ENCODE assay signal across 19 cellular contexts in the genomic region with DNA sequence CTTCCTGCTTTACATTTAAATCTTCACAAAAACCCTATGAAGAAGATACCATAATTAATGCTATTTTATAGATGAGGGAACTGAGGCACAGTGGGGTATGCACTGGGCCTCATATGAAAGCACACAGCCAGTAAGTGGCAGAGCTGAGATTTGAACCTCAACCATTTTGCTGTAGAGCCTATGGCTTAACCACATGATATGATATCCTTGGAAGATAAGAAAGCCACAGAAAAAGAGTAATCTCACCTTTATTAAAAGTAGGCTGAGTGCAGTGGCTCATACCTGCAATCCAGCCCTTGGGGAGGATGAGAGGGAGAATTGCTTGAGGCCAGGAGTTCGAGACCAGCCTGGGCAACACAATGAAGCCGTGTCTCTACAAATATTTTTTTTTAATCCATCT. TPM values are rescaled to one million over a fixed set of nuclear protein-coding genes. Genes with fewer than 3 reads are reported as not detected.
DNase-seq lines count a peak whose midpoint lies in the region; ATAC-seq, FAIRE-seq and TF ChIP-seq lines count a peak whose summit lies in the region.
"Had no signal": no experiment of that assay in that cellular context is flagged by ENCODE, and none has a peak within 500 bp of the region (broad histone marks: within the 10 kb centered on the region; RNA-seq: fewer than 3 reads in every experiment).

No MANE protein-coding gene starts in this region.

- H3K4me3 Mint-ChIP-seq in naive thymus-derived CD4-positive, alpha-beta T cell = peak overlapping the region in 2 of 10 donors; percentile 2 to 20
- H3K4me3 Mint-ChIP-seq: HFFc6, IgD-negative memory B cell had no signal

- DNase-seq in activated CD8-positive, alpha-beta memory T cell treated with anti-CD3 and anti-CD28 coated beads, Interleukin-2, amount 50 U/mL, for 48 hours = peak; percentile 15
- DNase-seq in activated CD8-positive, alpha-beta memory T cell treated with anti-CD3 and anti-CD28 coated beads, Interleukin-2, amount 50 U/mL, for 4 hours = no peak
- DNase-seq in RWPE2 (ENCODE audit: low spot score) = no peak
- DNase-seq in esophagus muscularis mucosa (ENCODE audit: extremely low spot score) = peak; percentile 17
- DNase-seq in naive thymus-derived CD4-positive, alpha-beta T cell = no peak
- DNase-seq in kidney = no peak
- DNase-seq: 8988T, AML-193, Calu3, DMS 273 treated with DMSO at 0.1 percent for 48 hours, HCEC 1CT, HFFc6 had no signal

- peaks cover 13 to 28% (median 18%) of the 10 kb centered on the region in 7 donors for H3K4me1 Mint-ChIP-seq in naive thymus-derived CD4-positive, alpha-beta T cell

- H3K27ac ChIP-seq in RWPE2 (ENCODE audit: poor library complexity, severe bottlenecking) (peak overlapping the region; percentile 67), esophagus muscularis mucosa (replicated peaks in 1 of 4) (no peak overlapping the region), kidney (ENCODE audit: low read depth in 2 of 2, low read length in 2 of 2) (no peak overlapping the region)
- H3K27ac ChIP-seq in naive thymus-derived CD4-positive, alpha-beta T cell (ENCODE audit: low read depth, low read length) = no peak overlapping the region
- H3K27ac ChIP-seq: BLaER1 had no signal

- H3K9me3 ChIP-seq in RWPE2 (ENCODE audit: severe bottlenecking) (peaks cover 3% of the 10 kb centered on the region), esophagus muscularis mucosa (peaks cover 0 to 4% (median 0%) of the 10 kb centered on the region in 4 donors), kidney (ENCODE audit: control insufficient read depth in 1 of 2, low read length in 2 of 2) (no peaks in the 10 kb centered on the region)
- H3K9me3 ChIP-seq in naive thymus-derived CD4-positive, alpha-beta T cell (ENCODE audit: control insufficient read depth in 2 of 3, low read length in 3 of 3) = no peaks in the 10 kb centered on the region

- H3K27me3 ChIP-seq in RWPE2 (ENCODE audit: insufficient read depth, poor library complexity, severe bottlenecking) (no peaks in the 10 kb centered on the region), esophagus muscularis mucosa (no peaks in the 10 kb centered on the region)
- no peaks in the 10 kb centered on the region for H3K27me3 ChIP-seq in naive thymus-derived CD4-positive, alpha-beta T cell (ENCODE audit: control insufficient read depth in 2 of 2, insufficient read depth in 2 of 2, low read length in 2 of 2)
- H3K27me3 ChIP-seq: BLaER1 had no signal

- H3K4me3 ChIP-seq in RWPE2 (ENCODE audit: severe bottlenecking) (no peak overlapping the region), esophagus muscularis mucosa (no peak overlapping the region), kidney (ENCODE audit: low read length in 2 of 2) (no peak overlapping the region)
- no peak overlapping the region for H3K4me3 ChIP-seq in naive thymus-derived CD4-positive, alpha-beta T cell (ENCODE audit: low read length)
- H3K4me3 ChIP-seq: BLaER1 had no signal

- H3K36me3 ChIP-seq in RWPE2 (ENCODE audit: low read depth) (no peaks in the 10 kb centered on the region), esophagus muscularis mucosa (no peaks in the 10 kb centered on the region), kidney (ENCODE audit: control insufficient read depth in 1 of 2, insufficient read depth in 2 of 2, low read length in 2 of 2) (no peaks in the 10 kb centered on the region)
- H3K36me3 ChIP-seq in naive thymus-derived CD4-positive, alpha-beta T cell (ENCODE audit: control insufficient read depth in 2 of 3, insufficient read depth in 3 of 3, low read length in 3 of 3) = no peaks in the 10 kb centered on the region
- H3K36me3 ChIP-seq: BLaER1 had no signal

- POLR2A ChIA-PET in naive thymus-derived CD4-positive, alpha-beta T cell (lab: Charles Lee) = interaction anchor here (1.0 to 12.5 kb wide), 2 partner anchors 16 to 28 kb away, joined by 3 to 143 read pairs; a partner anchor contains a TSS

- H3K9me3 Mint-ChIP-seq in naive thymus-derived CD4-positive, alpha-beta T cell = peaks cover 0 to 4% (median 0%) of the 10 kb centered on the region in 11 donors
- H3K9me3 Mint-ChIP-seq: HFFc6, IgD-negative memory B cell had no signal

- H3K27ac Mint-ChIP-seq in naive thymus-derived CD4-positive, alpha-beta T cell = peak overlapping the region in 4 of 9 donors; percentile 4 to 68 (median 44)
- H3K27ac Mint-ChIP-seq: HFFc6, IgD-negative memory B cell had no signal

- intact Hi-C loops in esophagus muscularis mucosa (cut with DNase I) (no loop called here), kidney (cut with DNase I) (no loop called here)
- intact Hi-C loops in naive thymus-derived CD4-positive, alpha-beta T cell (cut with micrococcal nuclease) = no loop called here

- H3K36me3 Mint-ChIP-seq in naive thymus-derived CD4-positive, alpha-beta T cell = peaks cover 0 to 5% (median 0%) of the 10 kb centered on the region in 5 donors

- H3K9ac ChIP-seq in kidney (ENCODE audit: low read length in 2 of 2) = no peak overlapping the region
- H3K9ac ChIP-seq: BLaER1 had no signal

- ATAC-seq in RWPE2 (ENCODE audit: low read depth) = no peak
- no peak for ATAC-seq in naive thymus-derived CD4-positive, alpha-beta T cell
- no peak for ATAC-seq in GM19328 (IDR thresholded peaks at IDR 0.05; ENCODE audit: unreplicated experiment)

- H3K4me1 ChIP-seq in RWPE2 (ENCODE audit: insufficient read depth, poor library complexity, severe bottlenecking) (peaks cover 16% of the 10 kb centered on the region), esophagus muscularis mucosa (peaks cover 0 to 9% (median 0%) of the 10 kb centered on the region in 4 donors), kidney (ENCODE audit: control insufficient read depth in 1 of 2, insufficient read depth in 1 of 2, low read depth in 1 of 2, low read length in 2 of 2) (peaks cover 0 to 2% of the 10 kb centered on the region in 2 donors)
- peaks cover 0 to 10% of the 10 kb centered on the region in 2 donors for H3K4me1 ChIP-seq in naive thymus-derived CD4-positive, alpha-beta T cell (ENCODE audit: control insufficient read depth in 2 of 2, insufficient read depth in 2 of 2, low read length in 2 of 2)

- WGBS in esophagus muscularis mucosa = 90% methylated on average over 2 of the region's 2 CpGs

- FAIRE-seq in kidney (lab: Jason Lieb, UNC) = no peak
- FAIRE-seq: GM18507, H1 had no signal

- no peak for TF ChIP-seq POLR2A in esophagus muscularis mucosa (IDR thresholded peaks at IDR 0.05; ENCODE audit: low read depth)

- CTCF ChIA-PET in naive thymus-derived CD4-positive, alpha-beta T cell (lab: Charles Lee) = no interaction called here

- H3K27me3 Mint-ChIP-seq in naive thymus-derived CD4-positive, alpha-beta T cell = peaks cover 0 to 25% (median 0%) of the 10 kb centered on the region in 5 donors
- H3K27me3 Mint-ChIP-seq: IgD-negative memory B cell had no signal

- TF ChIP-seq CTCF in RWPE2 (IDR thresholded peaks at IDR 0.05; ENCODE audit: poor library complexity, severe bottlenecking) (no peak), esophagus muscularis mucosa (IDR thresholded peaks at IDR 0.05) (no peak), kidney (IDR thresholded peaks at IDR 0.05; ENCODE audit: borderline replicate concordance, extremely low read depth, insufficient read depth) (no peak)

- no peak for TF ChIP-seq EP300 in esophagus muscularis mucosa (IDR thresholded peaks at IDR 0.05)

RNA-seq across cellular contexts. Expression of a gene that starts 15.0 kb away (rescaled TPM):
- 10 to 100 TPM; 26.7 to 34.4 (median 31.0) TPM for total RNA-seq in esophagus muscularis mucosa
- total RNA-seq in naive thymus-derived CD4-positive, alpha-beta T cell = 100 to 1,000 TPM in 4 of 5 experiments, 10 to 100 TPM in 1; 51.5 to 261 (median 131) TPM
- 10 to 100 TPM; 27.9 to 33.7 TPM for polyA plus RNA-seq in naive thymus-derived CD4-positive, alpha-beta T cell
- total RNA-seq in kidney = 141 TPM
- 52.5 TPM for polyA plus RNA-seq in kidney (ENCODE audit: insufficient read depth, low read depth, low replicate concordance)

RNA-seq across cellular contexts. Expression of a gene that starts 45.8 kb away (rescaled TPM):
- total RNA-seq in esophagus muscularis mucosa (under 1 TPM; 0.42 to 0.75 (median 0.60) TPM), kidney (0.09 TPM)
- total RNA-seq in naive thymus-derived CD4-positive, alpha-beta T cell = not detected
- not detected for polyA plus RNA-seq in naive thymus-derived CD4-positive, alpha-beta T cell
- polyA plus RNA-seq in kidney (ENCODE audit: insufficient read depth, low read depth, low replicate concordance) = not detected
- total RNA-seq: Calu3, Daoy, HT1080 had no signal
- polyA plus RNA-seq: IgD-negative memory B cell had no signal

Comparison
In these comparisons a context has a peak if more than half of its experiments do, and no peak if none do; other contexts are left out.
1. DNase-seq: peak in activated CD8-positive, alpha-beta memory T cell treated with anti-CD3 and anti-CD28 coated beads, Interleukin-2, amount 50 U/mL, for 48 hours (single experiment) and esophagus muscularis mucosa (single experiment); none in activated CD8-positive, alpha-beta memory T cell treated with anti-CD3 and anti-CD28 coated beads, Interleukin-2, amount 50 U/mL, for 4 hours (single experiment), RWPE2 (single experiment), naive thymus-derived CD4-positive, alpha-beta T cell (0 of 9) and kidney (single experiment).